10 cellular contexts compared by ENCODE assay signal in genomic region chr3:23836536-23837230, GRCh38. TPM values are rescaled to one million over a fixed set of nuclear protein-coding genes. Genes with fewer than 3 reads are reported as not detected.
DNase-seq lines count a peak whose midpoint lies in the region; ATAC-seq and TF ChIP-seq lines count a peak whose summit lies in the region.
"Had no signal": no experiment of that assay in that cellular context is flagged by ENCODE, and none has a peak within 500 bp of the region (broad histone marks: within the 10 kb centered on the region; RNA-seq: fewer than 3 reads in every experiment).

No MANE protein-coding gene starts in this region.

- TF ChIP-seq POLR2A in body of pancreas (IDR thresholded peaks at IDR 0.05) (no peak), testis (IDR thresholded peaks at IDR 0.05) (no peak), thyroid gland (IDR thresholded peaks at IDR 0.05) (no peak)

- H3K4me1 ChIP-seq in BLaER1 treated with 17β-estradiol and CSF1 and Interleukin-3, amounts not matched to agents 10 nM and 100 nM: peaks cover 54 to 68% (median 59%) of the 10 kb centered on the region in 10 experiments
- H3K4me1 ChIP-seq in PC-9 (replicated peaks; ENCODE audit: insufficient read depth) (no peaks in the 10 kb centered on the region), body of pancreas (no peaks in the 10 kb centered on the region), testis (no peaks in the 10 kb centered on the region), thyroid gland (peaks cover 24 to 39% of the 10 kb centered on the region in 2 donors)

- peaks cover 11 to 100% (median 79%) of the 10 kb centered on the region in 11 experiments; a peak in 21 of 22 replicates for H4K20me1 ChIP-seq in BLaER1 treated with 17β-estradiol and CSF1 and Interleukin-3, amounts not matched to agents 10 nM and 100 nM
- H4K20me1 ChIP-seq in PC-9 (ENCODE audit: insufficient read depth): peaks cover 91% of the 10 kb centered on the region

- ATAC-seq in GM21529 (IDR thresholded peaks at IDR 0.05; ENCODE audit: unreplicated experiment) (peak; percentile 47), left lobe of liver (peak; percentile 30), body of pancreas (no peak)

- H3K9ac ChIP-seq in BLaER1 treated with 17β-estradiol and CSF1 and Interleukin-3, amounts not matched to agents 10 nM and 100 nM: peak overlapping the region in 4 of 11 experiments; percentile 7 to 44 (median 24); a peak in 4 of 22 replicates

- H3K4me3 ChIP-seq in BLaER1 treated with 17β-estradiol and CSF1 and Interleukin-3, amounts not matched to agents 10 nM and 100 nM: no peak overlapping the region
- no peak overlapping the region for H3K4me3 ChIP-seq in PC-9
- H3K4me3 ChIP-seq in body of pancreas: no peak overlapping the region
- no peak overlapping the region for H3K4me3 ChIP-seq in testis
- H3K4me3 ChIP-seq in thyroid gland (replicated peaks in 1 of 3): no peak overlapping the region

- H3K27ac ChIP-seq in BLaER1 treated with 17β-estradiol and CSF1 and Interleukin-3, amounts not matched to agents 10 nM and 100 nM: peak overlapping the region in 9 of 11 experiments; percentile 10 to 76 (median 57); a peak in 15 of 22 replicates
- H3K27ac ChIP-seq in PC-9 (peak overlapping the region; percentile 7; the same call in 1 of the 2 replicates), body of pancreas (no peak overlapping the region), testis (no peak overlapping the region), thyroid gland (no peak overlapping the region)

- intact Hi-C loops in PC-9 (cut with micrococcal nuclease; ENCODE audit: unreplicated experiment) (no loop called here), body of pancreas (cut with DNase I) (no loop called here), testis (cut with DNase I; ENCODE audit: low total_unique reads) (no loop called here), thyroid gland (cut with DNase I) (no loop called here)

- no peak overlapping the region for H2AFZ ChIP-seq in PC-9

- WGBS in body of pancreas, 2 donors: 61 to 67% methylated on average over 1 of the region's 1 CpG
- WGBS in testis, 2 donors: 52 to 74% methylated on average over 1 of the region's 1 CpG
- 58 to 86% methylated on average over 1 of the region's 1 CpG for WGBS in thyroid gland, 2 donors

- H3K27me3 ChIP-seq in BLaER1 treated with 17β-estradiol and CSF1 and Interleukin-3, amounts not matched to agents 10 nM and 100 nM: no peaks in the 10 kb centered on the region
- no peaks in the 10 kb centered on the region for H3K27me3 ChIP-seq in PC-9 (ENCODE audit: insufficient read depth, low read depth)
- no peaks in the 10 kb centered on the region for H3K27me3 ChIP-seq in body of pancreas
- H3K27me3 ChIP-seq in testis: no peaks in the 10 kb centered on the region
- H3K27me3 ChIP-seq in thyroid gland: no peaks in the 10 kb centered on the region

- H3K36me3 ChIP-seq in BLaER1 treated with 17β-estradiol and CSF1 and Interleukin-3, amounts not matched to agents 10 nM and 100 nM: peaks cover 0 to 34% (median 19%) of the 10 kb centered on the region in 11 experiments; a peak in 16 of 22 replicates
- H3K36me3 ChIP-seq in PC-9 (ENCODE audit: low read depth): peaks cover 8% of the 10 kb centered on the region
- no peaks in the 10 kb centered on the region for H3K36me3 ChIP-seq in body of pancreas (replicated peaks in 1 of 2; ENCODE audit: insufficient read depth in 1 of 2, low read depth in 2 of 2)
- H3K36me3 ChIP-seq in testis (ENCODE audit: low read depth, missing control alignments): no peaks in the 10 kb centered on the region
- no peaks in the 10 kb centered on the region for H3K36me3 ChIP-seq in thyroid gland

- H3F3A ChIP-seq in PC-9 (ENCODE audit: insufficient read depth, low read depth): peaks cover 26% of the 10 kb centered on the region

- POLR2A ChIA-PET in PC-9 (lab: Charles Lee; ENCODE audit: unreplicated experiment): interaction anchor here (0.6 kb wide), 3 partner anchors 41 to 102 kb away, joined by 4 to 12 read pairs (median 4); no protein-coding TSS in a partner anchor

- peaks cover 95% of the 10 kb centered on the region for H3K79me2 ChIP-seq in PC-9 (ENCODE audit: low read depth)

- no peaks in the 10 kb centered on the region for H3K9me3 ChIP-seq in BLaER1 treated with 17β-estradiol and CSF1 and Interleukin-3, amounts not matched to agents 10 nM and 100 nM (replicated peaks in 1 of 11)
- H3K9me3 ChIP-seq in PC-9 (ENCODE audit: insufficient read depth, low read depth) (no peaks in the 10 kb centered on the region), body of pancreas (no peaks in the 10 kb centered on the region), testis (no peaks in the 10 kb centered on the region), thyroid gland (no peaks in the 10 kb centered on the region)

- no peak for DNase-seq in PC-9
- DNase-seq in left lobe of liver (ENCODE audit: low spot score): no peak
- no peak for DNase-seq in NCI-H526 treated with DMSO at 0.1 percent for 48 hours (lab: John Stamatoyannopoulos, UW)
- DNase-seq in body of pancreas: no peak
- DNase-seq in testis: no peak
- DNase-seq in thyroid gland: no peak
- DNase-seq: activated naive CD8-positive, alpha-beta T cell treated with anti-CD3 and anti-CD28 coated beads, Interleukin-2, amount 10 ng/mL, durations not matched to agents 7 days and 5 days; stimulated activated CD4-positive, alpha-beta T cell treated with anti-CD3 and anti-CD28 coated beads, Interleukin-2, amount 100 ng/mL, for 24 hours had no signal

- no TSS peak for BruUV-seq in PC-9 (replicated peaks; lab: Mats Ljungman, UMichigan)

- H3K4me2 ChIP-seq in BLaER1 treated with 17β-estradiol and CSF1 and Interleukin-3, amounts not matched to agents 10 nM and 100 nM: peak overlapping the region; percentile 53 to 92 (median 88)
- no peak overlapping the region for H3K4me2 ChIP-seq in PC-9

- CTCF ChIA-PET in PC-9 (lab: Charles Lee): interaction anchor here (1.0 kb wide), 1 partner anchor 10 kb away, joined by 9 read pairs; no protein-coding TSS in a partner anchor

- no peaks in the 10 kb centered on the region for H3K9me2 ChIP-seq in PC-9 (ENCODE audit: insufficient read depth)

- TF ChIP-seq CTCF in PC-9 (conservative IDR thresholded peaks at IDR 0.05) (no peak), body of pancreas (IDR thresholded peaks at IDR 0.05) (no peak), testis (IDR thresholded peaks at IDR 0.05) (no peak), thyroid gland (IDR thresholded peaks at IDR 0.05) (no peak)

RNA-seq across cellular contexts. Expression of gene UBE2E1, which starts 30.9 kb away (rescaled TPM):
- total RNA-seq in PC-9 (2021) (65.6 and 102 TPM in 2 replicates), left lobe of liver (17.5 TPM), body of pancreas (10 to 100 TPM; 21.1 to 30.9 TPM), testis (10 to 100 TPM; 68.7 to 82.2 TPM), thyroid gland (10 to 100 TPM; 61.6 to 88.4 (median 79.6) TPM)
- polyA plus RNA-seq in testis (ENCODE audit: insufficient read depth, low read depth, low replicate concordance): 89.5 TPM

Comparison
In these comparisons a context has a peak if more than half of its experiments do, and no peak if none do; other contexts are left out.
1. H3K27ac ChIP-seq: peak in BLaER1 treated with 17β-estradiol and CSF1 and Interleukin-3, amounts not matched to agents 10 nM and 100 nM (9 of 11) and PC-9 (single experiment); none in body of pancreas (0 of 4), testis (0 of 2) and thyroid gland (0 of 3).